9 cellular contexts compared by ENCODE assay signal in the genomic region with DNA sequence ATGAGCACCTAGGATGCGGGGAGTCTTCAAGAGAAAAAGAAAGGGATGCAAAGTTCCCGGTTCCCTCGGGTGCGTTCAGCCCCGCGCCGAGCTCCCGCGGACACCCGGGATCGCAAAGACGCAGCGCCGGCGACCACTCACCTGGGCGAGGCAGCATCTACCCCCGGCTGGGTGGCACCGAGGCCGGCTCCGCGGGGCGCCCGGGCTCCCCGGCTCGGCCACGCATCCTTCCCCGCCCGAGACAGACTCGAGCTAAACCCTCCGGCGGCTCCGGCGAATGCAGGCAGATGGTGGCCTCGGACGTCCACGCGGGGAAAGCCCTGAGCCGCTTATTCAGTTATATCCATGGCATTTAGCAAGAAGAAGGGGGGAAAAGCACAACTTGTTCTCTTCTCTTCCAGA. TPM values are rescaled to one million over a fixed set of nuclear protein-coding genes. Genes with fewer than 3 reads are reported as not detected.
DNase-seq lines count a peak whose midpoint lies in the region; ATAC-seq and TF ChIP-seq lines count a peak whose summit lies in the region.
"Had no signal": no experiment of that assay in that cellular context is flagged by ENCODE, and none has a peak within 500 bp of the region (broad histone marks: within the 10 kb centered on the region; RNA-seq: fewer than 3 reads in every experiment).

No MANE protein-coding gene starts in this region.

- H3K27ac Mint-ChIP-seq in endodermal cell (no peak overlapping the region), osteocyte (ENCODE audit: unreplicated experiment) (no peak overlapping the region)

- H3K36me3 ChIP-seq in endodermal cell (ENCODE audit: control insufficient read depth, insufficient read depth, low read length), result no peaks in the 10 kb centered on the region
- H3K36me3 ChIP-seq in prostate gland, result no peaks in the 10 kb centered on the region

- no peak for TF ChIP-seq POLR2A in prostate gland (IDR thresholded peaks at IDR 0.05)

- peaks cover 19% of the 10 kb centered on the region for H3K4me1 Mint-ChIP-seq in endodermal cell
- H3K4me1 Mint-ChIP-seq in osteocyte (ENCODE audit: unreplicated experiment), result peaks cover 8% of the 10 kb centered on the region

- H3K27me3 ChIP-seq in endodermal cell (ENCODE audit: control insufficient read depth, insufficient read depth, low read length, poor library complexity, severe bottlenecking) (peaks cover 49% of the 10 kb centered on the region), prostate gland (replicated peaks; ENCODE audit: insufficient read depth) (no peaks in the 10 kb centered on the region)

- peak overlapping the region; percentile 65 for H3K4me3 Mint-ChIP-seq in endodermal cell
- peak overlapping the region; percentile 78 for H3K4me3 Mint-ChIP-seq in osteocyte (ENCODE audit: unreplicated experiment)

- TF ChIP-seq CTCF in endodermal cell (conservative IDR thresholded peaks at IDR 0.05) (no peak), osteocyte (IDR thresholded peaks at IDR 0.05) (no peak), prostate gland (IDR thresholded peaks at IDR 0.05) (no peak)

- H3K4me3 ChIP-seq in endodermal cell (ENCODE audit: low read length) (peak overlapping the region; percentile 83), prostate gland (peak overlapping the region in 1 of 2 donors; percentile 39)

- H3K27me3 Mint-ChIP-seq in endodermal cell (ENCODE audit: insufficient read depth) (peaks cover 59% of the 10 kb centered on the region), osteocyte (ENCODE audit: unreplicated experiment) (peaks cover 38% of the 10 kb centered on the region)

- peaks cover 7% of the 10 kb centered on the region for H3K4me1 ChIP-seq in endodermal cell (ENCODE audit: control insufficient read depth, insufficient read depth, low read length)
- no peaks in the 10 kb centered on the region for H3K4me1 ChIP-seq in prostate gland (replicated peaks)

- WGBS in endodermal cell (ENCODE audit: insufficient coverage in 1 of 2, insufficient read length in 1 of 2), 2 experiments, result 2 to 4% methylated on average over 12 to 38 of the region's 38 CpGs
- WGBS in prostate gland, result under 1% methylated on average over 35 of the region's 38 CpGs

- H3K9me3 ChIP-seq in endodermal cell (ENCODE audit: control insufficient read depth, low read length) (no peaks in the 10 kb centered on the region), prostate gland (no peaks in the 10 kb centered on the region)

- H3K9me3 Mint-ChIP-seq in endodermal cell (no peaks in the 10 kb centered on the region), osteocyte (ENCODE audit: unreplicated experiment) (no peaks in the 10 kb centered on the region)

- peak; percentile 23 for DNase-seq in COR-L47 (lab: John Stamatoyannopoulos, UW)
- DNase-seq in NCI-H345 (lab: John Stamatoyannopoulos, UW), result peak; percentile 40
- peak; percentile 56 for DNase-seq in endodermal cell
- no peak for DNase-seq in osteocyte (ENCODE audit: extremely low spot score, unreplicated experiment)
- DNase-seq in prostate gland (ENCODE audit: low spot score), result no peak
- DNase-seq in HuH-7 (ENCODE audit: low spot score), result no peak
- DNase-seq in superior temporal gyrus (ENCODE audit: extremely low spot score), result no peak

- H3K36me3 Mint-ChIP-seq in endodermal cell (ENCODE audit: low read depth) (no peaks in the 10 kb centered on the region), osteocyte (ENCODE audit: unreplicated experiment) (no peaks in the 10 kb centered on the region)

- no peak for ATAC-seq in GM21717 (IDR thresholded peaks at IDR 0.05; ENCODE audit: unreplicated experiment)

- H3K9ac ChIP-seq in endodermal cell (ENCODE audit: extremely low read depth, low read length, poor library complexity, severe bottlenecking), result no peak overlapping the region

- no peak overlapping the region for H3K27ac ChIP-seq in endodermal cell (ENCODE audit: low read depth, low read length)
- no peak overlapping the region for H3K27ac ChIP-seq in prostate gland

- intact Hi-C loops in prostate gland (cut with DNase I), result no loop called here

RNA-seq across cellular contexts. Expression of gene LRFN2, which starts 0.4 kb away (rescaled TPM):
- total RNA-seq in endodermal cell (under 1 TPM in 1 of 2 donors, not detected in 1; 0.15 TPM), osteocyte (not detected in 2 replicates), prostate gland (under 1 TPM in 1 of 2 donors, not detected in 1; 0.62 TPM)
- polyA plus RNA-seq in endodermal cell (2013, experiment 1 of 2), result 0.14 TPM
- 0.08 TPM for polyA plus RNA-seq in endodermal cell (2013, experiment 2 of 2)
- total RNA-seq: SK-MEL-5 had no signal

Comparison
In these comparisons a context has a peak if more than half of its experiments do, and no peak if none do; other contexts are left out.
1. DNase-seq: peak in COR-L47 (single experiment), NCI-H345 (single experiment) and endodermal cell (single experiment); none in osteocyte (single experiment), prostate gland (single experiment), HuH-7 (single experiment) and superior temporal gyrus (single experiment).